13 cellular contexts compared by ENCODE assay signal in genomic region chr16:82643136-82643535, GRCh38. TPM values are rescaled to one million over a fixed set of nuclear protein-coding genes. Genes with fewer than 3 reads are reported as not detected.
"Had no signal": no experiment of that assay in that cellular context is flagged by ENCODE, and none has a peak within 500 bp of the region (broad histone marks: within the 10 kb centered on the region; RNA-seq: fewer than 3 reads in every experiment).

No MANE protein-coding gene starts in this region.

- H3K4me1 ChIP-seq: prostate gland had no signal

- DNase-seq: activated B cell treated with CpG ODN at 0.5 μM for 24 hours; activated CD4-positive, alpha-beta T cell treated with anti-CD3 and anti-CD28 coated beads for 48 hours; activated CD8-positive, alpha-beta memory T cell treated with anti-CD3 and anti-CD28 coated beads, Interleukin-2, amount 50 U/mL, for 48 hours; activated CD8-positive, alpha-beta T cell treated with anti-CD3 and anti-CD28 coated beads, Interleukin-2, amount 10 ng/mL, durations not matched to agents 7 days and 5 days; activated gamma-delta T cell; activated T-cell treated with anti-CD3 and anti-CD28 coated beads, Interleukin-2, amount 50 U/mL, for 72 hours; right cardiac atrium; small intestine had no signal

- H3K9me3 ChIP-seq: esophagus muscularis mucosa, prostate gland, suprapubic skin had no signal

- H3K27ac ChIP-seq: esophagus muscularis mucosa, prostate gland, suprapubic skin had no signal

- H3K4me3 ChIP-seq: esophagus muscularis mucosa, lung, prostate gland, suprapubic skin had no signal

- H3K27me3 ChIP-seq: esophagus muscularis mucosa, suprapubic skin had no signal

- ATAC-seq: activated CD8-positive, alpha-beta T cell treated with anti-CD3 and anti-CD28 coated beads, Interleukin-2, amount 10 ng/mL, durations not matched to agents 7 days and 5 days; activated naive CD4-positive, alpha-beta T cell treated with anti-CD3 and anti-CD28 coated beads, Interleukin-2, amount 50 U/mL, for 72 hours; activated T-cell treated with anti-CD3 and anti-CD28 coated beads, Interleukin-2, amount 50 U/mL, for 72 hours; right cardiac atrium had no signal

- H3K36me3 ChIP-seq: esophagus muscularis mucosa, prostate gland, suprapubic skin had no signal

RNA-seq across cellular contexts. Expression of gene CDH13, which starts 16.4 kb away (rescaled TPM):
- total RNA-seq: activated B cell treated with CpG ODN at 0.5 μM for 24 hours; activated CD8-positive, alpha-beta T cell treated with anti-CD3 and anti-CD28 coated beads, Interleukin-2, amount 10 ng/mL, durations not matched to agents 7 days and 5 days; activated naive CD4-positive, alpha-beta T cell treated with anti-CD3 and anti-CD28 coated beads, Interleukin-2, amount 50 U/mL, for 72 hours; activated T-cell treated with anti-CD3 and anti-CD28 coated beads, Interleukin-2, amount 50 U/mL, for 72 hours had no signal
